8 cellular contexts compared by ENCODE assay signal in genomic region chr7:1028775-1029636, GRCh38. TPM values are rescaled to one million over a fixed set of nuclear protein-coding genes. Genes with fewer than 3 reads are reported as not detected.
DNase-seq lines count a peak whose midpoint lies in the region; ATAC-seq and TF ChIP-seq lines count a peak whose summit lies in the region.

No MANE protein-coding gene starts in this region.

- H3K27ac ChIP-seq in ectodermal cell (ENCODE audit: insufficient read depth, low read depth, low read length, poor library complexity, severe bottlenecking) = peak overlapping the region; percentile 79

- TF ChIP-seq CTCF in lower leg skin (IDR thresholded peaks at IDR 0.05) = no peak

- no peaks in the 10 kb centered on the region for H3K9me3 ChIP-seq in ectodermal cell (ENCODE audit: control insufficient read depth, low read length)

- no peak for TF ChIP-seq POLR2A in lower leg skin (IDR thresholded peaks at IDR 0.05)

- H3K4me3 ChIP-seq in ectodermal cell (ENCODE audit: insufficient read depth, low read depth, low read length) = peak overlapping the region; percentile 63
- no peak overlapping the region for H3K4me3 ChIP-seq in lower leg skin (ENCODE audit: low read depth, poor library complexity, severe bottlenecking)

- WGBS in ectodermal cell, 2 experiments = 72 to 73% methylated on average over 18 of the region's 18 CpGs
- WGBS in lower leg skin, 2 donors = 55 to 57% methylated on average over 17 to 18 of the region's 18 CpGs

- H3K27me3 ChIP-seq in ectodermal cell (ENCODE audit: control insufficient read depth, insufficient read depth, low read length, poor library complexity, severe bottlenecking) = no peaks in the 10 kb centered on the region

- no peaks in the 10 kb centered on the region for H3K4me1 ChIP-seq in ectodermal cell (ENCODE audit: control insufficient read depth, insufficient read depth, low read length)

- ATAC-seq in GM21381 (IDR thresholded peaks at IDR 0.05; ENCODE audit: unreplicated experiment) = peak; percentile 26
- no peak for ATAC-seq in HG03097 (IDR thresholded peaks at IDR 0.05; ENCODE audit: low FRiP score, unreplicated experiment)

- DNase-seq in AG08396 (ENCODE audit: low spot score) (peak; percentile 97), NCI-H526 treated with DMSO at 0.1 percent for 48 hours (lab: John Stamatoyannopoulos, UW) (peak; percentile 15), lower leg skin (ENCODE audit: low spot score in 2 of 2) (peak; percentile 86 to 96)
- peak; percentile 69 to 79 for DNase-seq in activated CD4-positive, alpha-beta T cell treated with anti-CD3 and anti-CD28 coated beads, Interleukin-2, amount 50 U/mL, for 48 hours
- DNase-seq in stimulated activated CD4-positive, alpha-beta T cell treated with anti-CD3 and anti-CD28 coated beads, Interleukin-4, amount 100 ng/mL, for 24 hours = peak; percentile 72

- intact Hi-C loops in lower leg skin (cut with DNase I; ENCODE audit: low total_unique reads) = no loop called here

- H3K36me3 ChIP-seq in ectodermal cell (ENCODE audit: control insufficient read depth, insufficient read depth, low read length) = no peaks in the 10 kb centered on the region

RNA-seq across cellular contexts. Expression of gene GPR146, which starts 15.3 kb away (rescaled TPM):
- 2.8 TPM for polyA plus RNA-seq in ectodermal cell (2013, experiment 1 of 4)
- 4.8 TPM for polyA plus RNA-seq in ectodermal cell (2013, experiment 2 of 4)
- polyA plus RNA-seq in ectodermal cell (2013, experiment 3 of 4) = 2.4 TPM
- polyA plus RNA-seq in ectodermal cell (2013, experiment 4 of 4) = 3.7 TPM
- 10 to 100 TPM; 26.9 to 61.7 (median 39.0) TPM for total RNA-seq in lower leg skin

RNA-seq across cellular contexts. Expression of gene CYP2W1, which starts 46.0 kb away (rescaled TPM):
- not detected for polyA plus RNA-seq in ectodermal cell (2013, experiment 1 of 4)
- not detected for polyA plus RNA-seq in ectodermal cell (2013, experiment 2 of 4)
- polyA plus RNA-seq in ectodermal cell (2013, experiment 3 of 4) = not detected
- polyA plus RNA-seq in ectodermal cell (2013, experiment 4 of 4) = not detected
- 10 to 100 TPM; 11.7 to 31.6 (median 19.3) TPM for total RNA-seq in lower leg skin

RNA-seq across cellular contexts. Expression of gene COX19, which starts 53.7 kb away (rescaled TPM):
- 12.7 TPM for polyA plus RNA-seq in ectodermal cell (2013, experiment 1 of 4)
- 13.7 TPM for polyA plus RNA-seq in ectodermal cell (2013, experiment 2 of 4)
- 11.3 TPM for polyA plus RNA-seq in ectodermal cell (2013, experiment 3 of 4)
- polyA plus RNA-seq in ectodermal cell (2013, experiment 4 of 4) = 13.7 TPM
- total RNA-seq in lower leg skin = 10 to 100 TPM; 13.0 to 25.1 (median 15.1) TPM

RNA-seq across cellular contexts. Expression of gene GPER1, which starts 58.9 kb away (rescaled TPM):
- polyA plus RNA-seq in ectodermal cell (2013, experiment 1 of 4) = 2.6 TPM
- 2.9 TPM for polyA plus RNA-seq in ectodermal cell (2013, experiment 2 of 4)
- polyA plus RNA-seq in ectodermal cell (2013, experiment 3 of 4) = 2.6 TPM
- 3.2 TPM for polyA plus RNA-seq in ectodermal cell (2013, experiment 4 of 4)
- 1 to 10 TPM; 1.1 to 4.5 (median 3.1) TPM for total RNA-seq in lower leg skin

Comparison
In these comparisons a context has a peak if more than half of its experiments do, and no peak if none do; other contexts are left out.
1. DNase-seq: peak in every context shown above with its lines; median percentile 97 in AG08396; 91 in lower leg skin; 74 in activated CD4-positive, alpha-beta T cell treated with anti-CD3 and anti-CD28 coated beads, Interleukin-2, amount 50 U/mL, for 48 hours; 72 in stimulated activated CD4-positive, alpha-beta T cell treated with anti-CD3 and anti-CD28 coated beads, Interleukin-4, amount 100 ng/mL, for 24 hours; 15 in NCI-H526 treated with DMSO at 0.1 percent for 48 hours.